ENCODE assay signal across 4 cellular contexts in the genomic region with DNA sequence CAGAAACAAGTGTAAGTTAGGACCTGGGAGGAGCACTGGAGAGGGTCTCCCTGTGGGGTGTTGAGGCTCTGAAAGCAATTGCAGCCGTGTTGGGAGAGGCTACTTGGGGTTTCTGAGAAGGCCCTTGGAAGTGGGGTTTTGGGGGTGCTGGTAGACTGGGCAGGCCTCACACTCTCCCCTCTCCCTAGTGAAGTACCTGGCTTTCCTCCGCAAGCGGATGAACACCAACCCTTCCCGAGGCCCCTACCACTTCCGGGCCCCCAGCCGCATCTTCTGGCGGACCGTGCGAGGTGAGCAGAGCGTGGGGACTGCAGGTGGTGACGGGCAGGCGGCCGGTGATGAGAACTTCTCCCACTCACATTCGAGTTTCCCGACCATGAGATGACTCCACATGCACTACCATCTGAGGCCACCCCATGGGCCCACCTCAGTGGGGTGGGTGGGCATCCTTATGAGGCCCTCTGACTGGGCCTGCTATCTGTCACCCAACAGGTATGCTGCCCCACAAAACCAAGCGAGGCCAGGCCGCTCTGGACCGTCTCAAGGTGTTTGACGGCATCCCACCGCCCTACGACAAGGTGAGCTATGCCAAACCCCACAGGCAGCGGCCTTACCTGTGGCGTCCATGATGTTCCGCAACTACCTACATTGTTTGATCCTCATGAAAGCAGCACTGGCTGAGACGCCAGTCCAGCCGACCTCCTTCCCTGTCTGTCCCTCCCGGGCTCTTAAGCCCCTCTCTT. TPM values are rescaled to one million over a fixed set of nuclear protein-coding genes. Genes with fewer than 3 reads are reported as not detected.
A peak's percentile ranks its signal among the peaks of the same experiment; 100 is the strongest.
DNase-seq lines count a peak whose midpoint lies in the region.

No MANE protein-coding gene starts in this region.

- H3K9me3 ChIP-seq in esophagus (ENCODE audit: control insufficient read depth in 2 of 2, insufficient read depth in 1 of 2, low read depth in 1 of 2, low read length in 1 of 2): no peaks in the 10 kb centered on the region
- H3K9me3 ChIP-seq in SJCRH30 (replicated peaks): no peaks in the 10 kb centered on the region

- WGBS in esophagus, 2 donors: 77 to 80% methylated on average over 27 of the region's 27 CpGs

- peaks cover 38% of the 10 kb centered on the region for H3K36me3 ChIP-seq in H7 (replicated peaks; ENCODE audit: control insufficient read depth, insufficient read depth, low read length)
- H3K36me3 ChIP-seq in esophagus (ENCODE audit: control insufficient read depth in 2 of 2, insufficient read depth in 2 of 2, low read length in 1 of 2): peaks cover 28 to 36% of the 10 kb centered on the region in 2 donors
- H3K36me3 ChIP-seq in SJCRH30: peaks cover 61% of the 10 kb centered on the region

- H3K4me1 ChIP-seq in esophagus (ENCODE audit: control insufficient read depth in 2 of 2, insufficient read depth in 2 of 2, low read length in 1 of 2): peaks cover 7 to 9% of the 10 kb centered on the region in 2 donors
- H3K4me1 ChIP-seq in SJCRH30: peaks cover 8% of the 10 kb centered on the region; the same call in 1 of the 2 replicates

- no peaks in the 10 kb centered on the region for H3K27me3 ChIP-seq in H7 (ENCODE audit: control insufficient read depth, insufficient read depth, low read length)
- no peaks in the 10 kb centered on the region for H3K27me3 ChIP-seq in esophagus (ENCODE audit: control insufficient read depth in 1 of 2, insufficient read depth in 2 of 2, low read length in 2 of 2)
- no peaks in the 10 kb centered on the region for H3K27me3 ChIP-seq in SJCRH30

- H3K27ac ChIP-seq in esophagus (ENCODE audit: low read depth in 2 of 2, low read length in 1 of 2) (peak overlapping the region; percentile 19 to 72), SJCRH30 (no peak overlapping the region)

- H3K4me3 ChIP-seq in H7 (ENCODE audit: insufficient read depth, low read depth, low read length): no peak overlapping the region
- H3K4me3 ChIP-seq in esophagus (ENCODE audit: low read depth in 1 of 2, low read length in 2 of 2): peak overlapping the region in 1 of 2 donors; percentile 90
- H3K4me3 ChIP-seq in SJCRH30: no peak overlapping the region

- DNase-seq in H7: peak; percentile 27
- DNase-seq in SJCRH30: no peak
- no peak for DNase-seq in KG1 (lab: John Stamatoyannopoulos, UW)

RNA-seq across cellular contexts. Expression of gene RPL13A, which starts 3.0 kb away (rescaled TPM):
- total RNA-seq in H7 (2014; rRNA removed; shearing (Covaris generic)): 4,136 and 6,335 TPM in 2 replicates
- 1,000 to 10,000 TPM; 1,631 to 2,695 TPM for polyA plus RNA-seq in esophagus
- total RNA-seq in SJCRH30 (2014; rRNA removed; shearing (Covaris generic)): 3,376 and 3,926 TPM in 2 replicates

RNA-seq across cellular contexts. Expression of gene RPS11, which starts 5.8 kb away (rescaled TPM):
- total RNA-seq in H7 (2014; rRNA removed; shearing (Covaris generic)): 2,449 and 2,647 TPM in 2 replicates
- 1,000 to 10,000 TPM; 3,079 to 3,912 TPM for polyA plus RNA-seq in esophagus
- total RNA-seq in SJCRH30 (2014; rRNA removed; shearing (Covaris generic)): 2,852 and 3,079 TPM in 2 replicates

RNA-seq across cellular contexts. Expression of gene FLT3LG, which starts 16.4 kb away (rescaled TPM):
- 0.55 and 1.6 TPM in 2 replicates for total RNA-seq in H7 (2014; rRNA removed; shearing (Covaris generic))
- 1 to 10 TPM; 7.2 to 9.5 TPM for polyA plus RNA-seq in esophagus
- total RNA-seq in SJCRH30 (2014; rRNA removed; shearing (Covaris generic)): 0.61 and 1.0 TPM in 2 replicates

RNA-seq across cellular contexts. Expression of gene FCGRT, which starts 22.0 kb away (rescaled TPM):
- total RNA-seq in H7 (2014; rRNA removed; shearing (Covaris generic)): 28.5 and 36.9 TPM in 2 replicates
- polyA plus RNA-seq in esophagus: 10 to 100 TPM; 27.7 to 36.9 TPM
- total RNA-seq in SJCRH30 (2014; rRNA removed; shearing (Covaris generic)): 25.0 and 26.6 TPM in 2 replicates

RNA-seq across cellular contexts. Expression of gene RCN3, which starts 37.3 kb away (rescaled TPM):
- total RNA-seq in H7 (2014; rRNA removed; shearing (Covaris generic)): 28.2 and 29.2 TPM in 2 replicates
- 1 to 10 TPM; 4.2 to 7.8 TPM for polyA plus RNA-seq in esophagus
- total RNA-seq in SJCRH30 (2014; rRNA removed; shearing (Covaris generic)): 2.8 and 3.4 TPM in 2 replicates
